Comparison of ENCODE assay signal across 13 cellular contexts in the genomic region with DNA sequence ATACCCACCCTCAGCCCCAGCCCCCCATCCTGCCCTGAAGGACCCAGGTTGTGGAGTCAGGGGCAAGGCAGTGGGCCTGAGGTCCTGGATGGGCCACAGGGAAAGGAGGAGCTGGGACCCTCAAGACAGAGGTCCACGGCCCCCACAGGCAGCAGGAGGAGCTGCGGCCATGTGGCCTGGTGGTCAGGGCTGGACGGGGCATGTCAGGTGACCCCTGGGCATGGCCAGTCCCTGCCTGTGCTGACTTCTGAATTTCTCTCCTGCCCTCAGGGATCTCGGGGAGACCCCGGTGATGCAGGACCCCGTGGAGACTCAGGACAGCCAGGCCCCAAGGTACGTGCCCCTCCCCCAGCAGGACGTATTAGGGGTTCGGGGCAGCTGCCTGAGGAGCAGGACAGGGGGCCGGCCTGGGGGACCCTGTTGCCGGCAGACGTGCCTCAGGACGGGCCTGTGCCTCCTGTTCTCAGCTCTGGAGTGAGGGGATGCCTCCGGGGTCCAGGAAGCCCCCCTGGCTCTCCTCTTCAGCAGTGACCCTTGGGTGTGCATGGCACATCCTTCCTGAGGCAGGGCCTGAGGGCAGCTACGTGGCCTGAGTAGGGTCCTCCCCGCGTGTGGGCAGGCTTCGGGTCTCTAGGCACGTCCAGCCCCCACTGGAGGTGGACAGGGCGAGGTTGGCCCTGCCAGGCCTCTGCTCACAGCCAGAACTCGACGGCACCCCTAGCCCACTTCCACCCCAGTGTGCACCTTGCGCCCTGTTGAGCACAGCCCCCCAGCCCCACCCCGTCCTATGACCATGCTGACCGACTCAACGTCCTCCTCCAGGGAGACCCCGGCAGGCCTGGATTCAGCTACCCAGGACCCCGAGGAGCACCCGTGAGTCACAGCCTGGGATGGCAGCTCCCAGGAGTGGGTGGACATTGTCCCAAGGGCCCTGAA. TPM values are rescaled to one million over a fixed set of nuclear protein-coding genes. Genes with fewer than 3 reads are reported as not detected.
DNase-seq lines count a peak whose midpoint lies in the region; ATAC-seq, FAIRE-seq and TF ChIP-seq lines count a peak whose summit lies in the region.
"Had no signal": no experiment of that assay in that cellular context is flagged by ENCODE, and none has a peak within 500 bp of the region (broad histone marks: within the 10 kb centered on the region; RNA-seq: fewer than 3 reads in every experiment).

No MANE protein-coding gene starts in this region.

- intact Hi-C loops in left lung (cut with DNase I) = no loop called here

- H3K4me3 ChIP-seq in left lung (no peak overlapping the region), thoracic aorta (no peak overlapping the region)
- H3K4me3 ChIP-seq: SK-N-MC had no signal

- no peak for FAIRE-seq in frontal cortex (lab: Jason Lieb, UNC)

- ATAC-seq in left lung (no peak), thoracic aorta (ENCODE audit: insufficient number of reproducible peaks, low FRiP score, low read depth) (no peak)

- no peaks in the 10 kb centered on the region for H3K27me3 ChIP-seq in left lung
- no peaks in the 10 kb centered on the region for H3K27me3 ChIP-seq in thoracic aorta (replicated peaks; ENCODE audit: insufficient read depth)

- H3K9me3 ChIP-seq in left lung (no peaks in the 10 kb centered on the region), thoracic aorta (no peaks in the 10 kb centered on the region)

- TF ChIP-seq CTCF in left lung (IDR thresholded peaks at IDR 0.05) (no peak), thoracic aorta (IDR thresholded peaks at IDR 0.05) (no peak)

- DNase-seq in activated effector memory CD4-positive, alpha-beta T cell treated with anti-CD3 and anti-CD28 coated beads, Interleukin-2, amount 50 U/mL, for 16 hours = peak; percentile 57
- no peak for DNase-seq in activated effector memory CD4-positive, alpha-beta T cell treated with Interleukin-2 at 50 U/mL for 16 hours
- DNase-seq in activated naive CD4-positive, alpha-beta T cell treated with anti-CD3 and anti-CD28 coated beads, Interleukin-2, amount 50 U/mL, for 16 hours = peak; percentile 3
- peak; percentile 27 to 66 for DNase-seq in left lung
- DNase-seq in thoracic aorta (ENCODE audit: low spot score) = no peak
- no peak for DNase-seq in NCI-H2081 treated with DMSO at 0.1 percent for 48 hours (lab: John Stamatoyannopoulos, UW)
- DNase-seq in frontal cortex (ENCODE audit: low spot score in 2 of 2) = no peak
- no peak for DNase-seq in NCI-H1436 (lab: John Stamatoyannopoulos, UW)
- DNase-seq: activated CD4-positive, alpha-beta T cell treated with anti-CD3 and anti-CD28 coated beads for 4 hours; NCI-H1694; NCI-H748 treated with DMSO at 0.1 percent for 48 hours; trophoblast cell had no signal

- H3K4me1 ChIP-seq in left lung (no peaks in the 10 kb centered on the region), thoracic aorta (ENCODE audit: control insufficient read depth in 1 of 2, low read depth in 2 of 2) (no peaks in the 10 kb centered on the region)

- H3K36me3 ChIP-seq in left lung = peaks cover 0 to 66% of the 10 kb centered on the region in 2 donors
- peaks cover 93% of the 10 kb centered on the region for H3K36me3 ChIP-seq in thoracic aorta

- no peak overlapping the region for H3K27ac ChIP-seq in left lung
- H3K27ac ChIP-seq in thoracic aorta = peak overlapping the region; percentile 6 to 15
- H3K27ac ChIP-seq: SK-N-MC had no signal

RNA-seq across cellular contexts. Expression of a gene that starts 23.6 kb away (rescaled TPM):
- 100 to 1,000 TPM; 405 to 474 TPM for total RNA-seq in left lung
- 1,000 to 10,000 TPM; 1,835 to 1,885 TPM for total RNA-seq in thoracic aorta
- 15.5 TPM for total RNA-seq in frontal cortex

RNA-seq across cellular contexts. Expression of a gene that starts 33.8 kb away (rescaled TPM):
- total RNA-seq in left lung = under 1 TPM; 0.29 to 0.38 TPM
- total RNA-seq in thoracic aorta = under 1 TPM in 1 of 2 donors, not detected in 1; 0.27 TPM
- total RNA-seq in frontal cortex = 0.41 TPM

Comparison
In these comparisons a context has a peak if more than half of its experiments do, and no peak if none do; other contexts are left out.
1. DNase-seq: peak in activated effector memory CD4-positive, alpha-beta T cell treated with anti-CD3 and anti-CD28 coated beads, Interleukin-2, amount 50 U/mL, for 16 hours (single experiment), activated naive CD4-positive, alpha-beta T cell treated with anti-CD3 and anti-CD28 coated beads, Interleukin-2, amount 50 U/mL, for 16 hours (single experiment) and left lung (2 of 2); none in activated effector memory CD4-positive, alpha-beta T cell treated with Interleukin-2 at 50 U/mL for 16 hours (single experiment), thoracic aorta (single experiment), NCI-H2081 treated with DMSO at 0.1 percent for 48 hours (single experiment), frontal cortex (0 of 2) and NCI-H1436 (single experiment).
2. H3K27ac ChIP-seq: peak in thoracic aorta (2 of 2); none in left lung (0 of 2).
3. RNA of a gene that starts 23.6 kb away (total RNA-seq): 1,835 to 1,885 TPM in thoracic aorta and 405 to 474 TPM in left lung; 15.5 TPM in frontal cortex (single experiment); every median in the first group is over 10 times any median in the second.